Comparison of ENCODE assay signal across 8 cellular contexts in genomic region chr3:4466783-4467521, GRCh38. TPM values are rescaled to one million over a fixed set of nuclear protein-coding genes. Genes with fewer than 3 reads are reported as not detected.
DNase-seq lines count a peak whose midpoint lies in the region; ATAC-seq and TF ChIP-seq lines count a peak whose summit lies in the region.

Gene SUMF1, minus strand, starts transcription at chr3:4467269. Its CDS starts 24 bp downstream, at chr3:4467245.

- H3K4me1 Mint-ChIP-seq in Caco-2 (ENCODE audit: low read depth, unreplicated experiment) = peaks cover 6% of the 10 kb centered on the region

- H3F3A ChIP-seq in PC-3 (ENCODE audit: low read length, unreplicated experiment) = no peaks in the 10 kb centered on the region

- H3K27me3 ChIP-seq in Caco-2 (replicated peaks; ENCODE audit: control insufficient read depth, insufficient read depth, low read length) (no peaks in the 10 kb centered on the region), HL-60 (ENCODE audit: insufficient read depth, poor library complexity, severe bottlenecking) (no peaks in the 10 kb centered on the region), PC-3 (ENCODE audit: low read length) (no peaks in the 10 kb centered on the region), muscle layer of colon (ENCODE audit: control insufficient read depth in 1 of 2, insufficient read depth in 2 of 2, low read length in 2 of 2) (no peaks in the 10 kb centered on the region)

- ATAC-seq in GM19463 (IDR thresholded peaks at IDR 0.05; ENCODE audit: unreplicated experiment) = peak; percentile 100
- ATAC-seq in PC-3 = peak; percentile 98
- ATAC-seq in esophagus mucosa = peak; percentile 96

- H3K4me1 ChIP-seq in Caco-2 (peaks cover 7% of the 10 kb centered on the region), PC-3 (ENCODE audit: insufficient read depth, low read length) (no peaks in the 10 kb centered on the region), muscle layer of colon (ENCODE audit: insufficient read depth, low read length) (peaks cover 6% of the 10 kb centered on the region)

- H3K9ac ChIP-seq in PC-3 (ENCODE audit: low read length) (peak within 1 kb of the TSS; percentile 86), muscle layer of colon (ENCODE audit: low read length) (peak within 1 kb of the TSS; percentile 52)

- no peaks in the 10 kb centered on the region for H3K9me2 ChIP-seq in PC-3 (replicated peaks; ENCODE audit: low read length)

- peaks cover 11% of the 10 kb centered on the region for H3K79me2 ChIP-seq in PC-3 (ENCODE audit: low read length)

- peaks cover 1% of the 10 kb centered on the region for H3K27me3 Mint-ChIP-seq in Caco-2 (ENCODE audit: insufficient read depth, unreplicated experiment)

- CTCF ChIA-PET in Caco-2 (lab: Charles Lee) = interaction anchor here (0.6 to 1.0 kb wide), 2 partner anchors 116 to 167 kb away, joined by 3 to 4 read pairs; no protein-coding TSS in a partner anchor
- CTCF ChIA-PET in PC-3 (lab: Charles Lee) = no interaction called here

- H3K27ac Mint-ChIP-seq in Caco-2 (ENCODE audit: unreplicated experiment) = peak within 1 kb of the TSS; percentile 93

- TF ChIP-seq CTCF in Caco-2 (IDR thresholded peaks at IDR 0.05; ENCODE audit: insufficient read depth in 1 of 2, low read depth in 1 of 2, low read length in 1 of 2, severe bottlenecking in 1 of 2, unreplicated experiment in 1 of 2) (no peak), HL-60 (IDR thresholded peaks at IDR 0.05; ENCODE audit: insufficient read depth, low read length) (no peak), PC-3 (conservative IDR thresholded peaks at IDR 0.05; ENCODE audit: low read depth, low read length) (no peak)

- no TSS peak for BruUV-seq in Caco-2 (replicated peaks; lab: Mats Ljungman, UMichigan)
- TSS peak; percentile 54 for BruUV-seq in PC-3 (replicated peaks; lab: Mats Ljungman, UMichigan)

- intact Hi-C loops in Caco-2 (cut with micrococcal nuclease; ENCODE audit: unreplicated experiment) (loop anchor here (1.0 to 2.0 kb wide), 2 partner anchors 26 to 116 kb away; partner anchors contain the start of gene ITPR1), PC-3 (cut with micrococcal nuclease) (loop anchor here (1.0 to 2.0 kb wide), 4 partner anchors 26 to 166 kb away; partner anchors contain the start of gene ITPR1)

- no peaks in the 10 kb centered on the region for H3K9me3 Mint-ChIP-seq in Caco-2 (ENCODE audit: unreplicated experiment)

- H3K27ac ChIP-seq in HL-60 (replicated peaks) = peak within 1 kb of the TSS; percentile 93
- H3K27ac ChIP-seq in PC-3 (ENCODE audit: low read length) = peak within 1 kb of the TSS; percentile 63
- peak within 1 kb of the TSS; percentile 61 for H3K27ac ChIP-seq in muscle layer of colon (ENCODE audit: low read depth, low read length)

- peak within 1 kb of the TSS; percentile 85 for H3K4me3 Mint-ChIP-seq in Caco-2 (ENCODE audit: unreplicated experiment)

- POLR2A ChIA-PET in Caco-2 (lab: Charles Lee) = interaction anchor here (0.6 to 1.6 kb wide), 3 partner anchors 26 to 289 kb away, joined by 3 to 28 read pairs (median 3); partner anchors contain the start of gene ITPR1
- POLR2A ChIA-PET in PC-3 (lab: Charles Lee; ENCODE audit: unreplicated experiment) = interaction anchor here (0.6 to 1.1 kb wide), 3 partner anchors 26 to 517 kb away, joined by 6 to 23 read pairs (median 7); partner anchors contain the start of gene ITPR1

- H4K20me1 ChIP-seq in PC-3 (ENCODE audit: low read length) = no peaks in the 10 kb centered on the region

- H2AFZ ChIP-seq in PC-3 (ENCODE audit: low read length) = peak within 1 kb of the TSS; percentile 82

- H3K36me3 Mint-ChIP-seq in Caco-2 (ENCODE audit: insufficient read depth, unreplicated experiment) = peaks cover 11% of the 10 kb centered on the region

- H3K36me3 ChIP-seq in Caco-2 (ENCODE audit: control insufficient read depth, insufficient read depth, low read length) (no peaks in the 10 kb centered on the region), PC-3 (ENCODE audit: low read depth, low read length) (no peaks in the 10 kb centered on the region), muscle layer of colon (ENCODE audit: insufficient read depth, low read length) (no peaks in the 10 kb centered on the region)

- H3K4me2 ChIP-seq in PC-3 (ENCODE audit: low read length) = peak within 1 kb of the TSS; percentile 85

- DNase-seq in Caco-2 = peak; percentile 82 to 84
- DNase-seq in HL-60 (ENCODE audit: low read depth in 1 of 2, low spot score in 1 of 2) = peak; percentile 63 to 83
- DNase-seq in PC-3 = peak; percentile 83
- DNase-seq in activated T-cell treated with anti-CD3 and anti-CD28 coated beads, Interleukin-2, amount 50 U/mL, for 48 hours = peak; percentile 81 to 85
- DNase-seq in stimulated activated CD8-positive, alpha-beta memory T cell treated with anti-CD3 and anti-CD28 coated beads, Interleukin-4, amount 100 ng/mL, for 48 hours = peak; percentile 81

- H3K9me3 ChIP-seq in Caco-2 (no peaks in the 10 kb centered on the region), PC-3 (ENCODE audit: low read length) (no peaks in the 10 kb centered on the region), muscle layer of colon (ENCODE audit: low read length) (no peaks in the 10 kb centered on the region)

- H3K4me3 ChIP-seq in Caco-2 (ENCODE audit: low read depth, low read length) (peak within 1 kb of the TSS; percentile 78), HL-60 (replicated peaks; ENCODE audit: insufficient read depth, low read length) (peak within 1 kb of the TSS; percentile 88), PC-3 (ENCODE audit: low read length) (peak within 1 kb of the TSS; percentile 79), muscle layer of colon (ENCODE audit: low read depth in 1 of 2, low read length in 2 of 2) (peak within 1 kb of the TSS; percentile 75 to 99)

RNA-seq across cellular contexts. Expression of gene SUMF1, which starts in this region (rescaled TPM):
- total RNA-seq in Caco-2 (2022) (22.9 and 24.4 TPM in 2 replicates), PC-3 (2014; rRNA removed) (79.1 and 81.5 TPM in 2 replicates), esophagus mucosa (26.4 TPM)

Comparison
In these comparisons a context has a peak if more than half of its experiments do, and no peak if none do; other contexts are left out.
1. Peak in every context shown above with its lines: DNase-seq, ATAC-seq, H3K4me3 ChIP-seq and H3K27ac ChIP-seq.